Comparison of ENCODE assay signal across 8 cellular contexts in the genomic region with DNA sequence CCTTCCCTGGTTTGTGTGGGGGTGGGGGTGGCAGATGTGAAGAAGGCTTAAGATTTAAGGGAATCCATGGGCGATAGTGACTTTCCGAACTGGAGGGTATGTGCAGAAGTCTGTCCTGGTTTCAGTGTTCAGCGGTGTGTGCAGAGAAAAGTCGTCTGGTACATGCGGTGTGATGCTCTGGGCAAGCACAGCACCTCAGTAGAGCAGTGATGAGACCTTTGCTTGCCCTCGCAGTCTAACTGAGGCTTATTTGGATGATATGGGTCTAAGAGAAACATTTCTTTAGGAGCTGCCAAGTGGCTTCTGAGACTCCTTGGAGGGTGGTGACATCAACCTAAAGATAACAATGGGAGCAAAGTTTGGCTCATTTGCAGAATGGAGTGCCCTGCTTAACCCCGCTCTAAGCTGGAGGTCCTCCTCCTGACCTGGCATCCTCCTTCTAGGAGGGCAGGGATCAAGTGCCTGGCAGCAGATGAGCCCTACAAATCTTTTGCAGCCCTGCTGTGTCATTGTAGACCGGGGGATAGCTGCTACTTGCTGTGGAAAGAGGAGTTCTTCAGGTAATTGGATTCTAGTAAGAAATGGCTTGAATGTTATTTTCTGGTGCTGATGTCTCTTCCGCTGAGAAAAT.
DNase-seq lines count a peak whose midpoint lies in the region; ATAC-seq, FAIRE-seq and TF ChIP-seq lines count a peak whose summit lies in the region.

No MANE protein-coding gene starts in this region.

- no peak overlapping the region for H3K27ac Mint-ChIP-seq in astrocyte (ENCODE audit: unreplicated experiment)
- no peak overlapping the region for H3K27ac Mint-ChIP-seq in activated T-helper 2 cell treated with anti-CD3 and anti-CD28 coated beads, Interferon-gamma antibody, Interleukin-2, Interleukin-4, amounts not matched to agents 10 μg/mL and 5 μg/mL and 100 μg/mL, durations not matched to agents 14 hours and 24 hours and 36 hours
- H3K27ac Mint-ChIP-seq in stimulated activated memory B cell treated with anti-CD40 and anti-IgM and Interleukin-4, amounts not matched to agents 10 μg/mL and 1 μg/mL and 100 μg/mL, for 72 hours = no peak overlapping the region

- no peak for TF ChIP-seq CTCF in astrocyte (IDR thresholded peaks at IDR 0.05; ENCODE audit: insufficient read depth, low read depth, low read length)

- H3K27ac ChIP-seq in astrocyte (ENCODE audit: low read depth, low read length) = no peak overlapping the region
- no peak overlapping the region for H3K27ac ChIP-seq in Karpas-422 (ENCODE audit: low read length)

- H3K27me3 Mint-ChIP-seq in astrocyte (ENCODE audit: low read depth, unreplicated experiment) = peaks cover 49% of the 10 kb centered on the region
- peaks cover 52% of the 10 kb centered on the region for H3K27me3 Mint-ChIP-seq in activated T-helper 2 cell treated with anti-CD3 and anti-CD28 coated beads, Interferon-gamma antibody, Interleukin-2, Interleukin-4, amounts not matched to agents 10 μg/mL and 5 μg/mL and 100 μg/mL, durations not matched to agents 14 hours and 24 hours and 36 hours (ENCODE audit: low read depth)
- H3K27me3 Mint-ChIP-seq in stimulated activated memory B cell treated with anti-CD40 and anti-IgM and Interleukin-4, amounts not matched to agents 10 μg/mL and 1 μg/mL and 100 μg/mL, for 72 hours = peaks cover 48% of the 10 kb centered on the region

- peaks cover 2% of the 10 kb centered on the region for H3K4me1 Mint-ChIP-seq in astrocyte (ENCODE audit: low read depth, unreplicated experiment)
- peaks cover 2% of the 10 kb centered on the region for H3K4me1 Mint-ChIP-seq in activated T-helper 2 cell treated with anti-CD3 and anti-CD28 coated beads, Interferon-gamma antibody, Interleukin-2, Interleukin-4, amounts not matched to agents 10 μg/mL and 5 μg/mL and 100 μg/mL, durations not matched to agents 14 hours and 24 hours and 36 hours (ENCODE audit: low read depth)
- no peaks in the 10 kb centered on the region for H3K4me1 Mint-ChIP-seq in stimulated activated memory B cell treated with anti-CD40 and anti-IgM and Interleukin-4, amounts not matched to agents 10 μg/mL and 1 μg/mL and 100 μg/mL, for 72 hours

- H3K9ac ChIP-seq in astrocyte (ENCODE audit: low read length) (no peak overlapping the region), Karpas-422 (ENCODE audit: low read length) (no peak overlapping the region)

- H3K9me3 Mint-ChIP-seq in astrocyte (ENCODE audit: unreplicated experiment) = no peaks in the 10 kb centered on the region
- no peaks in the 10 kb centered on the region for H3K9me3 Mint-ChIP-seq in activated T-helper 2 cell treated with anti-CD3 and anti-CD28 coated beads, Interferon-gamma antibody, Interleukin-2, Interleukin-4, amounts not matched to agents 10 μg/mL and 5 μg/mL and 100 μg/mL, durations not matched to agents 14 hours and 24 hours and 36 hours
- H3K9me3 Mint-ChIP-seq in stimulated activated memory B cell treated with anti-CD40 and anti-IgM and Interleukin-4, amounts not matched to agents 10 μg/mL and 1 μg/mL and 100 μg/mL, for 72 hours = no peaks in the 10 kb centered on the region

- DNase-seq in NCI-H1105 treated with DMSO at 0.1 percent for 48 hours (lab: John Stamatoyannopoulos, UW) = peak; percentile 53
- no peak for DNase-seq in astrocyte (ENCODE audit: low read depth)
- DNase-seq in left kidney (ENCODE audit: low read depth, low spot score) = peak; percentile 56
- DNase-seq in superior temporal gyrus (ENCODE audit: extremely low spot score) = peak; percentile 35
- no peak for DNase-seq in activated T-helper 2 cell treated with anti-CD3 and anti-CD28 coated beads, Interferon-gamma antibody, Interleukin-2, Interleukin-4, amounts not matched to agents 10 μg/mL and 5 μg/mL and 100 μg/mL, durations not matched to agents 14 hours and 24 hours and 36 hours (ENCODE audit: low spot score)
- DNase-seq in stimulated activated naive CD4-positive, alpha-beta T cell treated with Interleukin-2 at 50 U/mL for 16 hours (lab: John Stamatoyannopoulos, UW) = no peak
- DNase-seq in Karpas-422 = no peak

- H3K4me3 ChIP-seq in astrocyte (ENCODE audit: insufficient read depth, low read depth, low read length) (peak overlapping the region; percentile 48), Karpas-422 (ENCODE audit: low read length) (no peak overlapping the region)

- H3K27me3 ChIP-seq in astrocyte (ENCODE audit: insufficient read depth, low read length) (peaks cover 37% of the 10 kb centered on the region), Karpas-422 (ENCODE audit: low read length) (no peaks in the 10 kb centered on the region)

- no peaks in the 10 kb centered on the region for H3K9me2 ChIP-seq in Karpas-422 (replicated peaks; ENCODE audit: insufficient read depth, low read length)

- H3K4me3 Mint-ChIP-seq in astrocyte (ENCODE audit: unreplicated experiment) = peak overlapping the region; percentile 72
- H3K4me3 Mint-ChIP-seq in activated T-helper 2 cell treated with anti-CD3 and anti-CD28 coated beads, Interferon-gamma antibody, Interleukin-2, Interleukin-4, amounts not matched to agents 10 μg/mL and 5 μg/mL and 100 μg/mL, durations not matched to agents 14 hours and 24 hours and 36 hours (ENCODE audit: low read depth) = no peak overlapping the region
- H3K4me3 Mint-ChIP-seq in stimulated activated memory B cell treated with anti-CD40 and anti-IgM and Interleukin-4, amounts not matched to agents 10 μg/mL and 1 μg/mL and 100 μg/mL, for 72 hours = no peak overlapping the region

- no peaks in the 10 kb centered on the region for H3K79me2 ChIP-seq in astrocyte (ENCODE audit: insufficient read depth, low read length)
- H3K79me2 ChIP-seq in Karpas-422 (ENCODE audit: low read length) = no peaks in the 10 kb centered on the region

- no peak for FAIRE-seq in astrocyte (lab: Jason Lieb, UNC)

- no peaks in the 10 kb centered on the region for H3K9me3 ChIP-seq in astrocyte (ENCODE audit: insufficient read depth, low read depth, low read length)
- no peaks in the 10 kb centered on the region for H3K9me3 ChIP-seq in Karpas-422 (ENCODE audit: low read length)

- H3K4me2 ChIP-seq in astrocyte (ENCODE audit: low read length) (peak overlapping the region; percentile 86), Karpas-422 (ENCODE audit: low read depth, low read length, poor library complexity, severe bottlenecking) (no peak overlapping the region)

- H3K36me3 Mint-ChIP-seq in astrocyte (ENCODE audit: low read depth, unreplicated experiment) = no peaks in the 10 kb centered on the region
- no peaks in the 10 kb centered on the region for H3K36me3 Mint-ChIP-seq in activated T-helper 2 cell treated with anti-CD3 and anti-CD28 coated beads, Interferon-gamma antibody, Interleukin-2, Interleukin-4, amounts not matched to agents 10 μg/mL and 5 μg/mL and 100 μg/mL, durations not matched to agents 14 hours and 24 hours and 36 hours (ENCODE audit: low read depth)
- no peaks in the 10 kb centered on the region for H3K36me3 Mint-ChIP-seq in stimulated activated memory B cell treated with anti-CD40 and anti-IgM and Interleukin-4, amounts not matched to agents 10 μg/mL and 1 μg/mL and 100 μg/mL, for 72 hours

- H4K20me1 ChIP-seq in astrocyte (ENCODE audit: insufficient read depth, low read length) = no peaks in the 10 kb centered on the region
- H4K20me1 ChIP-seq in Karpas-422 (ENCODE audit: insufficient read depth, low read depth, low read length) = no peaks in the 10 kb centered on the region

- ATAC-seq in stimulated activated memory B cell treated with anti-CD40 and anti-IgM and Interleukin-4, amounts not matched to agents 10 μg/mL and 1 μg/mL and 100 μg/mL, for 72 hours = no peak

- intact Hi-C loops in activated T-helper 2 cell treated with anti-CD3 and anti-CD28 coated beads, Interferon-gamma antibody, Interleukin-2, Interleukin-4, amounts not matched to agents 10 μg/mL and 5 μg/mL and 100 μg/mL, durations not matched to agents 14 hours and 24 hours and 36 hours (cut with micrococcal nuclease) = loop anchor here (5.0 kb wide), 1 partner anchor 844 kb away; no protein-coding TSS in a partner anchor

- H3K4me1 ChIP-seq in astrocyte (ENCODE audit: insufficient read depth, low read length) (no peaks in the 10 kb centered on the region), Karpas-422 (ENCODE audit: low read length) (no peaks in the 10 kb centered on the region)

- H2AFZ ChIP-seq in astrocyte (ENCODE audit: low read depth, low read length) = peak overlapping the region; percentile 73
- no peak overlapping the region for H2AFZ ChIP-seq in Karpas-422 (ENCODE audit: low read length)

- H3K36me3 ChIP-seq in astrocyte (ENCODE audit: insufficient read depth, low read length) (no peaks in the 10 kb centered on the region), Karpas-422 (ENCODE audit: insufficient read depth, low read length) (no peaks in the 10 kb centered on the region)

Comparison
In these comparisons a context has a peak if more than half of its experiments do, and no peak if none do; other contexts are left out.
1. DNase-seq: peak in NCI-H1105 treated with DMSO at 0.1 percent for 48 hours (single experiment), left kidney (single experiment) and superior temporal gyrus (single experiment); none in astrocyte (single experiment), activated T-helper 2 cell treated with anti-CD3 and anti-CD28 coated beads, Interferon-gamma antibody, Interleukin-2, Interleukin-4, amounts not matched to agents 10 μg/mL and 5 μg/mL and 100 μg/mL, durations not matched to agents 14 hours and 24 hours and 36 hours (single experiment), stimulated activated naive CD4-positive, alpha-beta T cell treated with Interleukin-2 at 50 U/mL for 16 hours (single experiment) and Karpas-422 (single experiment).